1 cellular context compared by ENCODE assay signal in the genomic region with DNA sequence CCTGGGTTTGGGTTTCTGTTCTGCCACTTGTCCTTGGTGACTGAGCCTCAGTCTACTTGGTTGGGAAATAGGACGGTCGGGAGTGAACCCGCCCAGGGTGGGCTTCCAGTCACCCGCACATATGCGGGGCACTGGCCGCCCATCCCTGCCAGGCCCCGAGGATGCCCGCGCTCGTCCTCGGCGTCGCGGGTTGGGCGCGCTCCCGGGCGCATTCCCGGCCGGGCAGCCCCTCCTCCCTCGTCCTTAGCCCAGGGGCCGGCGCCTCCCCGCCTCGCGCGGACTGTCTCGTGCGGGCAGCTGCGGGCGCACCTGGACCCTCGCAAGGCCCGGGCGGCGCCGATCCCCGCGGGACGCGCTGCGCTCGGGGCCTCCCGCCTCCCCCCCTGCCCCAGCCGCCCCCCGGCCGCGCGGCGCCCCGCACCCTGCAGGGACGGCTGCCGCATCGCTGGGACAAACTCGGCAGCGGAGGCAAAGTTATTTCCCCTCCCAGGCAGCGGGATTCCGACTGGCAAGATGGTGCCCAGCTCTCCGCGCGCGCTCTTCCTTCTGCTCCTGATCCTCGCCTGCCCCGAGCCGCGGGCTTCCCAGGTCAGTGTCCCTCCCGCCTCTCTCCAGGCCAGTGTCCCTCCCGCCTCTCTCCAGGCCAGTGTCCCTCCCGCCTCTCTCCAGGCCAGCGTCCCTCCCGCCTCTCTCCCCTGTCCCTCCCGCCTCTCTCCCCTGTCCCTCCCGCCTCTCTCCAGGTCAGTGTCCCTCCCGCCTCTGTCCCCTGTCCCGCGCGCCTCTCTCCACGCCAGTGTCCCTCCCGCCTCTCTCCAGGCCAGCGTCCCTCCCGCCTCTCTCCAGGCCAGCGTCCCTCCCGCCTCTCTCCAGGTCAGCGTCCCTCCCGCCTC.
TF ChIP-seq lines count a peak whose summit lies in the region.

A gene with protein sequence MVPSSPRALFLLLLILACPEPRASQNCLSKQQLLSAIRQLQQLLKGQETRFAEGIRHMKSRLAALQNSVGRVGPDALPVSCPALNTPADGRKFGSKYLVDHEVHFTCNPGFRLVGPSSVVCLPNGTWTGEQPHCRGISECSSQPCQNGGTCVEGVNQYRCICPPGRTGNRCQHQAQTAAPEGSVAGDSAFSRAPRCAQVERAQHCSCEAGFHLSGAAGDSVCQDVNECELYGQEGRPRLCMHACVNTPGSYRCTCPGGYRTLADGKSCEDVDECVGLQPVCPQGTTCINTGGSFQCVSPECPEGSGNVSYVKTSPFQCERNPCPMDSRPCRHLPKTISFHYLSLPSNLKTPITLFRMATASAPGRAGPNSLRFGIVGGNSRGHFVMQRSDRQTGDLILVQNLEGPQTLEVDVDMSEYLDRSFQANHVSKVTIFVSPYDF (plus strand): TSS at position 243 of the 890 bp plus-strand sequence. CDS start 271 bp downstream, at position 514.

TF ChIP-seq in SK-N-SH, 30 proteins besides CTCF, POLR2A, EP300 and RAD21:
- TF ChIP-seq MEF2A (IDR thresholded peaks at IDR 0.05; ENCODE audit: borderline replicate concordance, low read depth) (no peak), SIN3A (IDR thresholded peaks at IDR 0.05; ENCODE audit: borderline replicate concordance, low read depth, low read length) (no peak)
